Comparison of ENCODE assay signal across 28 cellular contexts in genomic region chr7:36497775-36498174, GRCh38.
"Had no signal": no experiment of that assay in that cellular context is flagged by ENCODE, and none has a peak within 500 bp of the region (broad histone marks: within the 10 kb centered on the region; RNA-seq: fewer than 3 reads in every experiment).

No MANE protein-coding gene starts in this region.

- H3K27me3 ChIP-seq: neural progenitor cell, right lobe of liver, stomach, thyroid gland had no signal

- H3K36me3 ChIP-seq: esophagus muscularis mucosa, lower lobe of right lung, neural progenitor cell, right lobe of liver, stomach, thyroid gland had no signal

- H3K4me3 ChIP-seq: coronary artery, esophagus muscularis mucosa, lower lobe of right lung, neural progenitor cell, right lobe of liver, stomach, thyroid gland had no signal

- H3K4me1 ChIP-seq: esophagus muscularis mucosa, lower lobe of right lung, neural progenitor cell, parathyroid adenoma, right lobe of liver, stomach, thyroid gland had no signal

- H3K27ac Mint-ChIP-seq: memory B cell; naive thymus-derived CD4-positive, alpha-beta T cell; nephron; neural progenitor cell; progenitor cell of endocrine pancreas had no signal

- H3K9me3 Mint-ChIP-seq: memory B cell; naive thymus-derived CD4-positive, alpha-beta T cell; neural progenitor cell had no signal

- H3K27me3 Mint-ChIP-seq: progenitor cell of endocrine pancreas had no signal

- H3K27ac ChIP-seq: coronary artery, esophagus muscularis mucosa, lower lobe of right lung, neural progenitor cell, parathyroid adenoma, right lobe of liver, stomach, thyroid gland had no signal

- FAIRE-seq: endometrium, frontal cortex, small intestine had no signal

- H3K4me2 ChIP-seq: neural progenitor cell had no signal

- H3K36me3 Mint-ChIP-seq: immature natural killer cell; memory B cell; naive thymus-derived CD4-positive, alpha-beta T cell had no signal

- H2AFZ ChIP-seq: neural progenitor cell, parathyroid adenoma had no signal

- DNase-seq: dermis blood vessel endothelial cell; effector memory CD8-positive, alpha-beta T cell; hypothalamus; immature natural killer cell; islet precursor cell; left ventricle myocardium superior; lower lobe of right lung; naive thymus-derived CD4-positive, alpha-beta T cell; right lobe of liver; small intestine; stimulated activated CD4-positive, alpha-beta T cell treated with anti-CD3 and anti-CD28 coated beads, Interleukin-12 subunit alpha, Interleukin-12 subunit beta, amount 100 ng/mL, for 4 hours; stimulated activated CD4-positive, alpha-beta T cell treated with anti-CD3 and anti-CD28 coated beads, Interleukin-1b, Interleukin-23, amount 100 ng/mL, for 48 hours; stimulated activated CD4-positive, alpha-beta T cell treated with anti-CD3 and anti-CD28 coated beads, Interleukin-4, amount 100 ng/mL, for 1 hour; stimulated activated CD8-positive, alpha-beta memory T cell treated with anti-CD3 and anti-CD28 coated beads, Interleukin-4, amount 100 ng/mL, for 48 hours; stimulated activated naive CD4-positive, alpha-beta T cell treated with Interleukin-2 at 50 U/mL for 16 hours; stomach; thyroid gland; trophoblast cell had no signal

- ATAC-seq: effector memory CD8-positive, alpha-beta T cell; left ventricle myocardium superior; lower lobe of right lung; naive thymus-derived CD4-positive, alpha-beta T cell; right lobe of liver had no signal

- H3K9ac ChIP-seq: neural progenitor cell, parathyroid adenoma had no signal

- H3K4me1 Mint-ChIP-seq: memory B cell; naive thymus-derived CD4-positive, alpha-beta T cell; nephron; neural progenitor cell had no signal

- H3K9me3 ChIP-seq: esophagus muscularis mucosa, lower lobe of right lung, right lobe of liver, stomach, thyroid gland had no signal

- H3K4me3 Mint-ChIP-seq: effector memory CD8-positive, alpha-beta T cell; immature natural killer cell; memory B cell; mesothelial cell of epicardium; naive thymus-derived CD4-positive, alpha-beta T cell; nephron; neural progenitor cell had no signal
